8 cellular contexts compared by ENCODE assay signal in genomic region chr7:56051053-56051338, GRCh38. TPM values are rescaled to one million over a fixed set of nuclear protein-coding genes. Genes with fewer than 3 reads are reported as not detected.
DNase-seq lines count a peak whose midpoint lies in the region; ATAC-seq and TF ChIP-seq lines count a peak whose summit lies in the region.

No MANE protein-coding gene starts in this region.

- H3K9me3 ChIP-seq in Karpas-422 (ENCODE audit: low read length), result no peaks in the 10 kb centered on the region
- no peaks in the 10 kb centered on the region for H3K9me3 ChIP-seq in colonic mucosa

- H3K27ac ChIP-seq in Karpas-422 (ENCODE audit: low read length) (peak overlapping the region; percentile 88), colonic mucosa (peak overlapping the region; percentile 86)

- no peaks in the 10 kb centered on the region for H3K36me3 Mint-ChIP-seq in naive B cell

- no peaks in the 10 kb centered on the region for H3K9me3 Mint-ChIP-seq in naive B cell

- H3K4me2 ChIP-seq in Karpas-422 (ENCODE audit: low read depth, low read length, poor library complexity, severe bottlenecking), result peak overlapping the region; percentile 93

- peaks cover 82% of the 10 kb centered on the region for H3K79me2 ChIP-seq in Karpas-422 (ENCODE audit: low read length)

- peaks cover 5 to 31% (median 21%) of the 10 kb centered on the region in 3 donors for H3K4me1 Mint-ChIP-seq in naive B cell

- H3K9me2 ChIP-seq in Karpas-422 (replicated peaks; ENCODE audit: insufficient read depth, low read length), result no peaks in the 10 kb centered on the region

- no peak overlapping the region for H2AFZ ChIP-seq in Karpas-422 (ENCODE audit: low read length)

- ATAC-seq in naive B cell (ENCODE audit: low read depth in 2 of 2), result no peak
- no peak for ATAC-seq in GM21723 (IDR thresholded peaks at IDR 0.05; ENCODE audit: unreplicated experiment)
- ATAC-seq in HG02678 (IDR thresholded peaks at IDR 0.05; ENCODE audit: unreplicated experiment), result no peak

- DNase-seq in AG04449 (ENCODE audit: low read depth, low spot score), result no peak
- DNase-seq in Karpas-422, result no peak
- no peak for DNase-seq in colonic mucosa
- DNase-seq in naive B cell, result no peak
- DNase-seq in DMS153 (lab: John Stamatoyannopoulos, UW), result no peak
- no peak for DNase-seq in OCI-M2 (lab: John Stamatoyannopoulos, UW; ENCODE audit: unreplicated experiment)

- H3K36me3 ChIP-seq in Karpas-422 (ENCODE audit: insufficient read depth, low read length), result peaks cover 31% of the 10 kb centered on the region
- no peaks in the 10 kb centered on the region for H3K36me3 ChIP-seq in colonic mucosa

- H3K9ac ChIP-seq in Karpas-422 (ENCODE audit: low read length), result peak overlapping the region; percentile 98
- peak overlapping the region; percentile 96 to 98 for H3K9ac ChIP-seq in colonic mucosa (ENCODE audit: low read depth in 2 of 2, low read length in 2 of 2)

- H4K20me1 ChIP-seq in Karpas-422 (ENCODE audit: insufficient read depth, low read depth, low read length), result peaks cover 11% of the 10 kb centered on the region

- H3K4me3 ChIP-seq in AG04449 (ENCODE audit: low read depth, low read length) (peak overlapping the region; percentile 93), Karpas-422 (ENCODE audit: low read length) (peak overlapping the region; percentile 90), colonic mucosa (peak overlapping the region; percentile 71)

- peak overlapping the region; percentile 20 to 97 (median 96) for H3K27ac Mint-ChIP-seq in naive B cell

- no peaks in the 10 kb centered on the region for H3K27me3 ChIP-seq in Karpas-422 (ENCODE audit: low read length)
- no peaks in the 10 kb centered on the region for H3K27me3 ChIP-seq in colonic mucosa

- TF ChIP-seq CTCF in AG04449 (IDR thresholded peaks at IDR 0.05; ENCODE audit: insufficient read depth, low read length, missing control alignments), result no peak
- TF ChIP-seq CTCF in colonic mucosa (IDR thresholded peaks at IDR 0.05), result no peak

- intact Hi-C loops in colonic mucosa (cut with DNase I), result no loop called here

- POLR2A ChIA-PET in AG04449 (lab: Yijun Ruan, JAX), result interaction anchor here (0.8 to 1.7 kb wide), 9 partner anchors 12 to 43 kb away, joined by 3 to 18 read pairs (median 6); partner anchors contain the start of gene SUMF2

- peak overlapping the region; percentile 81 to 99 (median 96) for H3K4me3 Mint-ChIP-seq in naive B cell

- CTCF ChIA-PET in AG04449 (lab: Yijun Ruan, JAX), result interaction anchor here (0.9 to 1.8 kb wide), 3 partner anchors 11 to 22 kb away, joined by 3 to 4 read pairs (median 3); no protein-coding TSS in a partner anchor

- H3K4me1 ChIP-seq in Karpas-422 (ENCODE audit: low read length) (peaks cover 45% of the 10 kb centered on the region), colonic mucosa (peaks cover 9% of the 10 kb centered on the region)

- no peaks in the 10 kb centered on the region for H3K27me3 Mint-ChIP-seq in naive B cell

RNA-seq across cellular contexts. Expression of gene PSPH, which starts 0.2 kb away (rescaled TPM):
- 121 and 200 TPM in 2 replicates for total RNA-seq in Karpas-422 (2014; rRNA removed; shearing (Covaris generic); ENCODE audit: low replicate concordance)
- 10 to 100 TPM in 1 of 2 donors, 1 to 10 TPM in 1; 7.5 to 23.4 TPM for total RNA-seq in colonic mucosa
- 1 to 10 TPM in 5 of 6 donors, not detected in 1; 4.9 to 6.1 (median 5.8) TPM for polyA plus RNA-seq in naive B cell (ENCODE audit: low read depth in 6 of 6)

RNA-seq across cellular contexts. Expression of gene CCT6A, which starts 0.6 kb away (rescaled TPM):
- total RNA-seq in Karpas-422 (2014; rRNA removed; shearing (Covaris generic); ENCODE audit: low replicate concordance), result 149 and 174 TPM in 2 replicates
- total RNA-seq in colonic mucosa, result 100 to 1,000 TPM in 1 of 2 donors, 10 to 100 TPM in 1; 77.8 to 146 TPM
- 100 to 1,000 TPM in 1 of 6 donors, 10 to 100 TPM in 5; 56.1 to 102 (median 83.4) TPM for polyA plus RNA-seq in naive B cell (ENCODE audit: low read depth in 6 of 6)

RNA-seq across cellular contexts. Expression of gene SUMF2, which starts 13.1 kb away (rescaled TPM):
- 109 and 146 TPM in 2 replicates for total RNA-seq in Karpas-422 (2014; rRNA removed; shearing (Covaris generic); ENCODE audit: low replicate concordance)
- total RNA-seq in colonic mucosa, result 100 to 1,000 TPM in 1 of 2 donors, 10 to 100 TPM in 1; 90.7 to 103 TPM
- polyA plus RNA-seq in naive B cell (ENCODE audit: low read depth in 6 of 6), result 100 to 1,000 TPM in 4 of 6 donors, 10 to 100 TPM in 2; 48.2 to 143 (median 132) TPM

RNA-seq across cellular contexts. Expression of gene PHKG1, which starts 41.8 kb away (rescaled TPM):
- 0.22 and 2.8 TPM in 2 replicates for total RNA-seq in Karpas-422 (2014; rRNA removed; shearing (Covaris generic); ENCODE audit: low replicate concordance)
- 1 to 10 TPM; 1.1 to 1.7 TPM for total RNA-seq in colonic mucosa
- polyA plus RNA-seq in naive B cell (ENCODE audit: low read depth in 6 of 6), result under 1 TPM in 5 of 6 donors, not detected in 1; 0.15 to 0.63 (median 0.41) TPM

RNA-seq across cellular contexts. Expression of gene CHCHD2, which starts 55.3 kb away (rescaled TPM):
- 405 and 471 TPM in 2 replicates for total RNA-seq in Karpas-422 (2014; rRNA removed; shearing (Covaris generic); ENCODE audit: low replicate concordance)
- total RNA-seq in colonic mucosa, result 100 to 1,000 TPM; 338 to 580 TPM
- 100 to 1,000 TPM; 457 to 617 (median 493) TPM for polyA plus RNA-seq in naive B cell (ENCODE audit: low read depth in 6 of 6)
